In genomic region chr17:48440660-48441059, GRCh38 we compare ENCODE assay signal across 12 cellular contexts. TPM values are rescaled to one million over a fixed set of nuclear protein-coding genes. Genes with fewer than 3 reads are reported as not detected.
DNase-seq lines count a peak whose midpoint lies in the region; ATAC-seq, FAIRE-seq and TF ChIP-seq lines count a peak whose summit lies in the region.
"Had no signal": no experiment of that assay in that cellular context is flagged by ENCODE, and none has a peak within 500 bp of the region (broad histone marks: within the 10 kb centered on the region; RNA-seq: fewer than 3 reads in every experiment).

No MANE protein-coding gene starts in this region.

- no peaks in the 10 kb centered on the region for H3K36me3 Mint-ChIP-seq in activated T-cell treated with anti-CD3 and anti-CD28 coated beads, Interleukin-2, amount 50 U/mL, for 72 hours (ENCODE audit: insufficient read depth in 2 of 2)
- no peaks in the 10 kb centered on the region for H3K36me3 Mint-ChIP-seq in Calu3 (ENCODE audit: insufficient read depth, unreplicated experiment)

- no peak for FAIRE-seq in K562 (lab: Jason Lieb, UNC)

- WGBS in K562 (ENCODE audit: insufficient coverage, low coverage, missing lambda C conversion rate) = 81% methylated on average over 2 of the region's 2 CpGs
- WGBS in thymus = 66% methylated on average over 2 of the region's 2 CpGs

- peak overlapping the region; percentile 83 for H3K4me2 ChIP-seq in OCI-LY7 (ENCODE audit: low read length)
- H3K4me2 ChIP-seq in K562 (ENCODE audit: insufficient read depth, low read length) = peak overlapping the region; percentile 24; the same call in 1 of the 2 replicates

- peak overlapping the region; percentile 73 to 81 for H3K4me3 Mint-ChIP-seq in activated T-cell treated with anti-CD3 and anti-CD28 coated beads, Interleukin-2, amount 50 U/mL, for 72 hours
- no peak overlapping the region for H3K4me3 Mint-ChIP-seq in Calu3 (ENCODE audit: low read depth, unreplicated experiment)

- H2AFZ ChIP-seq in OCI-LY7 (ENCODE audit: low read length) (no peak overlapping the region; the same call in 1 of the 2 replicates), K562 (ENCODE audit: low read depth, low read length) (no peak overlapping the region)

- intact Hi-C loops in OCI-LY7 (cut with micrococcal nuclease; ENCODE audit: unreplicated experiment) (loop anchor here (1.0 to 2.0 kb wide), 2 partner anchors 12 to 24 kb away; no protein-coding TSS in a partner anchor), K562 (cut with micrococcal nuclease) (loop anchor here (2.0 kb wide), 1 partner anchor 16 kb away; no protein-coding TSS in a partner anchor), Calu3 (cut with micrococcal nuclease; ENCODE audit: unreplicated experiment) (no loop called here)

- H3K9me3 Mint-ChIP-seq in activated T-cell treated with anti-CD3 and anti-CD28 coated beads, Interleukin-2, amount 50 U/mL, for 72 hours = peaks cover 6 to 10% of the 10 kb centered on the region in 2 donors
- peaks cover 3% of the 10 kb centered on the region for H3K9me3 Mint-ChIP-seq in Calu3 (ENCODE audit: low read depth, unreplicated experiment)

- no peak overlapping the region for H3K9ac ChIP-seq in K562 (ENCODE audit: insufficient read depth in 1 of 2, low read depth in 2 of 2, low read length in 2 of 2)

- no peaks in the 10 kb centered on the region for H3K79me2 ChIP-seq in OCI-LY7 (ENCODE audit: insufficient read depth, low read depth, low read length)
- H3K79me2 ChIP-seq in K562 (ENCODE audit: control insufficient read depth, insufficient read depth, low read length) = no peaks in the 10 kb centered on the region

- TSS peak; percentile 97 for BruUV-seq in OCI-LY7 (replicated peaks; lab: Mats Ljungman, UMichigan)
- BruUV-seq in K562 (replicated peaks; lab: Mats Ljungman, UMichigan) = no TSS peak
- no TSS peak for BruUV-seq in Calu3 (replicated peaks; lab: Mats Ljungman, UMichigan)

- H3K36me3 ChIP-seq in OCI-LY7 (ENCODE audit: insufficient read depth, low read length) = no peaks in the 10 kb centered on the region
- H3K36me3 ChIP-seq in K562 (ENCODE audit: control insufficient read depth, insufficient read depth, low read length) = no peaks in the 10 kb centered on the region
- no peaks in the 10 kb centered on the region for H3K36me3 ChIP-seq in thymus (ENCODE audit: control insufficient read depth, insufficient read depth)
- H3K36me3 ChIP-seq: SJSA1 had no signal

- peak overlapping the region; percentile 89 for H3K27ac Mint-ChIP-seq in activated T-cell treated with anti-CD3 and anti-CD28 coated beads, Interleukin-2, amount 50 U/mL, for 72 hours
- H3K27ac Mint-ChIP-seq in Calu3 (ENCODE audit: unreplicated experiment) = no peak overlapping the region

- H3K4me1 Mint-ChIP-seq in activated T-cell treated with anti-CD3 and anti-CD28 coated beads, Interleukin-2, amount 50 U/mL, for 72 hours (ENCODE audit: low read depth) = peaks cover 96% of the 10 kb centered on the region
- peaks cover 9% of the 10 kb centered on the region for H3K4me1 Mint-ChIP-seq in Calu3 (ENCODE audit: low read depth, unreplicated experiment)

- no peaks in the 10 kb centered on the region for H3K9me2 ChIP-seq in OCI-LY7 (ENCODE audit: insufficient read depth, low read length)

- ATAC-seq in activated T-cell treated with anti-CD3 and anti-CD28 coated beads, Interleukin-2, amount 50 U/mL, for 72 hours (replicated peaks in 1 of 2) = no peak
- no peak for ATAC-seq in K562

- TF ChIP-seq CTCF in OCI-LY7 (conservative IDR thresholded peaks at IDR 0.05; ENCODE audit: low read length) (no peak), K562 (IDR thresholded peaks at IDR 0.05 in 2 of 3, conservative IDR thresholded peaks at IDR 0.05 in 1 of 3; ENCODE audit: insufficient read depth in 2 of 3, low read depth in 1 of 3, low read length in 3 of 3) (no peak), Calu3 (IDR thresholded peaks at IDR 0.05; ENCODE audit: unreplicated experiment) (no peak)

- POLR2A ChIA-PET in OCI-LY7 (lab: Charles Lee) = interaction anchor here (0.9 to 4.0 kb wide), 3 partner anchors 12 to 16 kb away, joined by 4 to 37 read pairs (median 6); no protein-coding TSS in a partner anchor
- POLR2A ChIA-PET in K562 (lab: Yijun Ruan, JAX) = interaction anchor here (0.5 kb wide), 1 partner anchor 63 kb away, joined by 3 read pairs; no protein-coding TSS in a partner anchor

- H3K4me1 ChIP-seq in OCI-LY7 (ENCODE audit: insufficient read depth, low read length, poor library complexity, severe bottlenecking) (peaks cover 84% of the 10 kb centered on the region), K562 (replicated peaks in 1 of 2; ENCODE audit: control insufficient read depth in 2 of 2, insufficient read depth in 2 of 2, low read length in 2 of 2) (peaks cover 9 to 63% of the 10 kb centered on the region in 2 experiments; a peak in 4 of 5 replicates), thymus (ENCODE audit: control insufficient read depth, insufficient read depth, low read length) (peaks cover 51% of the 10 kb centered on the region)
- H3K4me1 ChIP-seq: SJSA1 had no signal

- TF ChIP-seq EP300 in K562 (IDR thresholded peaks at IDR 0.05; ENCODE audit: low read length) = no peak

- in situ Hi-C loops in K562 (cut with MboI) = no loop called here

- H3K27me3 Mint-ChIP-seq in activated T-cell treated with anti-CD3 and anti-CD28 coated beads, Interleukin-2, amount 50 U/mL, for 72 hours (ENCODE audit: low read depth) = no peaks in the 10 kb centered on the region
- H3K27me3 Mint-ChIP-seq in Calu3 (ENCODE audit: unreplicated experiment) = peaks cover 20% of the 10 kb centered on the region

- peak overlapping the region; percentile 96 for H3K27ac ChIP-seq in OCI-LY7 (ENCODE audit: low read depth, low read length, poor library complexity, severe bottlenecking)
- H3K27ac ChIP-seq in K562 (ENCODE audit: extremely low read depth, low read depth, low read length) = no peak overlapping the region
- peak overlapping the region; percentile 92 for H3K27ac ChIP-seq in thymus (ENCODE audit: low read depth)
- H3K27ac ChIP-seq: SJSA1 had no signal

- DNase-seq in activated T-cell treated with anti-CD3 and anti-CD28 coated beads, Interleukin-2, amount 50 U/mL, for 72 hours = no peak
- DNase-seq in activated T-cell treated with anti-CD3 and anti-CD28 coated beads, Interleukin-2, amount 50 U/mL, for 48 hours = no peak
- DNase-seq in OCI-LY7 (ENCODE audit: low spot score) = peak; percentile 58
- DNase-seq in K562 (ENCODE audit: extremely low read depth in 1 of 4, low spot score in 3 of 4) = no peak
- DNase-seq in HT-29 (ENCODE audit: low spot score) = no peak
- DNase-seq in Calu3 = no peak
- no peak for DNase-seq in NCI-H345 (lab: John Stamatoyannopoulos, UW)
- DNase-seq: DMS 273 treated with DMSO at 0.1 percent for 48 hours, mammary epithelial cell had no signal

- peak overlapping the region; percentile 53 for H3K4me3 ChIP-seq in OCI-LY7 (ENCODE audit: low read depth, low read length, poor library complexity, severe bottlenecking)
- H3K4me3 ChIP-seq in K562 = no peak overlapping the region
- H3K4me3 ChIP-seq in thymus (ENCODE audit: low read length) = no peak overlapping the region
- H3K4me3 ChIP-seq: SJSA1 had no signal

- CTCF ChIA-PET in OCI-LY7 (lab: Charles Lee; ENCODE audit: unreplicated experiment) = no interaction called here
- CTCF ChIA-PET in K562 (lab: Yijun Ruan, JAX; ENCODE audit: low intra/inter-chr PET ratio) = no interaction called here
- CTCF ChIA-PET in Calu3 (lab: Charles Lee) = interaction anchor here (0.6 kb wide), 1 partner anchor 201 kb away, joined by 4 read pairs; no protein-coding TSS in a partner anchor

- H3K27me3 ChIP-seq in K562 (ENCODE audit: control insufficient read depth in 2 of 2, insufficient read depth in 2 of 2, low read length in 2 of 2) (no peaks in the 10 kb centered on the region), thymus (ENCODE audit: control insufficient read depth, insufficient read depth) (no peaks in the 10 kb centered on the region)

- no peak for TF ChIP-seq RAD21 in K562 (CRISPR knock-in tag; conservative IDR thresholded peaks at IDR 0.05 in 1 of 2, IDR thresholded peaks at IDR 0.05 in 1 of 2)

- H4K20me1 ChIP-seq in OCI-LY7 (ENCODE audit: insufficient read depth, low read length) = no peaks in the 10 kb centered on the region
- no peaks in the 10 kb centered on the region for H4K20me1 ChIP-seq in K562 (replicated peaks; ENCODE audit: control insufficient read depth, insufficient read depth, low read length)

- TF ChIP-seq POLR2A in K562 (conservative IDR thresholded peaks at IDR 0.05) = no peak

- H3K9me3 ChIP-seq in OCI-LY7 (ENCODE audit: low read length) = no peaks in the 10 kb centered on the region
- H3K9me3 ChIP-seq in K562 (replicated peaks; ENCODE audit: control insufficient read depth, insufficient read depth, low read depth, low read length) = no peaks in the 10 kb centered on the region; the same call in 1 of the 2 replicates
- H3K9me3 ChIP-seq in thymus (ENCODE audit: control insufficient read depth) = no peaks in the 10 kb centered on the region
- H3K9me3 ChIP-seq: SJSA1 had no signal

- H3K9me1 ChIP-seq in K562 (ENCODE audit: control insufficient read depth, insufficient read depth, low read length) = no peaks in the 10 kb centered on the region

RNA-seq across cellular contexts. Expression of gene SKAP1, which starts 10.6 kb away (rescaled TPM):
- 100 to 1,000 TPM in 1 of 2 donors, 10 to 100 TPM in 1; 96.6 to 108 TPM for total RNA-seq in activated T-cell treated with anti-CD3 and anti-CD28 coated beads, Interleukin-2, amount 50 U/mL, for 72 hours
- 0.13 TPM in 1 of 2 replicates, not detected in the other for total RNA-seq in OCI-LY7 (2014; rRNA removed; shearing (Covaris generic))
- total RNA-seq in OCI-LY7 (2022) (0.79 and 1.2 TPM in 2 replicates), K562 (2014; rRNA removed) (not detected in 2 replicates), K562 (2014; rRNA removed; fragmentation: Illumina TruSeq; extraction: Trizol) (not detected in 2 replicates), K562 (2015; rRNA removed; fragmentation: Illumina TruSeq; extraction: Trizol) (0.22 TPM in 1 of 2 replicates, not detected in the other), K562 (2021) (not detected in 2 replicates), Calu3 (2022) (4.4 and 9.3 TPM in 2 replicates)
- total RNA-seq in K562 (2011; cell fraction: chromatin; rRNA removed; ENCODE audit: low replicate concordance) = not detected in 2 replicates
- total RNA-seq in K562 (2011; cell fraction: nucleolus; rRNA removed) = not detected in 2 replicates
- not detected in 2 replicates for total RNA-seq in K562 (2011; cell fraction: nucleoplasm; rRNA removed)
- polyA plus RNA-seq in K562 (2011; rRNA removed) (not detected in 2 replicates), K562 (2014; fragmentation: Illumina TruSeq; extraction: Trizol) (0.10 TPM in 1 of 2 replicates, not detected in the other), K562 (2014; fragmentation: Nextera tagmentation; extraction: Ambion mirVana) (under 1 TPM; 0.06 to 0.07 TPM), K562 (2014; rRNA removed) (0.80 TPM in 1 of 2 replicates, not detected in the other), thymus (64.4 TPM)
- polyA plus RNA-seq in K562 (2011; cell fraction: cytosol; rRNA removed) = not detected in 2 replicates
- polyA plus RNA-seq in K562 (2011; cell fraction: nucleus; rRNA removed) = not detected in 2 replicates
- polyA plus RNA-seq in K562 (2012) = 0.08 and 0.09 TPM in 2 replicates
- not detected in 2 replicates for polyA minus RNA-seq in K562 (2011; rRNA and poly(A)+ RNA removed)
- polyA minus RNA-seq in K562 (2011; cell fraction: cytosol; rRNA and poly(A)+ RNA removed) = not detected in 2 replicates
- not detected in 2 replicates for polyA minus RNA-seq in K562 (2011; cell fraction: nucleus; rRNA and poly(A)+ RNA removed)
- 4.3 and 4.7 TPM in 2 replicates for total RNA-seq in HT-29 (2014; rRNA removed; shearing (Covaris generic))
- total RNA-seq: fibroblast of villous mesenchyme, mammary epithelial cell had no signal
